In the genomic region with DNA sequence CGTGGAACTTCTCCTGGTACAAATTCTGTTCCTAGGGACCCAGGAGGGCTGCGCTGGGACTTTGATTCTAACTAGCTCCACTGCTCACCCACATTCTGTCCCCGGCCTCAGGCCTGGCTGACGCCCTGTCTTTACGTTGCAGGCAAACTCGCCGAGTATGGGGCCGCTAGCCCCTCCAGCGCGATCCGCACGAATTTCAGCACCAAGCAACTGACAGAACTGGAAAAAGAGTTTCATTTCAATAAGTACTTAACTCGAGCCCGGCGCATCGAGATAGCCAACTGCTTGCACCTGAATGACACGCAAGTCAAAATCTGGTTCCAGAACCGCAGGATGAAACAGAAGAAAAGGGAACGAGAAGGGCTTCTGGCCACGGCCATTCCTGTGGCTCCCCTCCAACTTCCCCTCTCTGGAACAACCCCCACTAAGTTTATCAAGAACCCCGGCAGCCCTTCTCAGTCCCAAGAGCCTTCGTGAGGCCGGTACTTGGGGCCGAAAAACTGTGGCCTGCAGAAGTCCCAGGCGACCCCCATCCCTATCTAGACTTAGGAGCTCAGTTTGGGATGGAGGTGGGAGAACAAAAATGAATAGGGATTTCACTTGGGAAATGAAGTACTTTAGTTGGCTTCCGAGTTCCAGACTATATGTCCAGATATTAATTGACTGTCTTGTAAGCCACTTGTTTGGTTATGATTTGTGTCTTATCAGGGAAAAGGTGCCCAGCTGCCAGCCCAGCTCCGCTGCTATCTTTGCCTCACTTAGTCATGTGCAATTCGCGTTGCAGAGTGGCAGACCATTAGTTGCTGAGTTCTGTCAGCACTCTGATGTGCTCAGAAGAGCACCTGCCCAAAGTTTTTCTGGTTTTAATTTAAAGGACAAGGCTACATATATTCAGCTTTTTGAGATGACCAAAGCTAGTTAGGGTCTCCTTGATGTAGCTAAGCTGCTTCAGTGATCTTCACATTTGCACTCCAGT, we compare ENCODE assay signal across 1 cellular context.
TF ChIP-seq lines count a peak whose summit lies in the region.

No MANE protein-coding gene starts in this region.

TF ChIP-seq in GM23338, 12 proteins besides CTCF, POLR2A, EP300 and RAD21 (continued from another document):
- TF ChIP-seq NANOG (IDR thresholded peaks at IDR 0.05; ENCODE audit: borderline replicate concordance) (no peak), CREB1 (CRISPR knock-in tag; IDR thresholded peaks at IDR 0.05; ENCODE audit: low read depth) (no peak), STAT1 (IDR thresholded peaks at IDR 0.05; ENCODE audit: unreplicated experiment) (no peak), JUNB (IDR thresholded peaks at IDR 0.05; ENCODE audit: unreplicated experiment) (no peak)
- TF ChIP-seq, protein P1, sequence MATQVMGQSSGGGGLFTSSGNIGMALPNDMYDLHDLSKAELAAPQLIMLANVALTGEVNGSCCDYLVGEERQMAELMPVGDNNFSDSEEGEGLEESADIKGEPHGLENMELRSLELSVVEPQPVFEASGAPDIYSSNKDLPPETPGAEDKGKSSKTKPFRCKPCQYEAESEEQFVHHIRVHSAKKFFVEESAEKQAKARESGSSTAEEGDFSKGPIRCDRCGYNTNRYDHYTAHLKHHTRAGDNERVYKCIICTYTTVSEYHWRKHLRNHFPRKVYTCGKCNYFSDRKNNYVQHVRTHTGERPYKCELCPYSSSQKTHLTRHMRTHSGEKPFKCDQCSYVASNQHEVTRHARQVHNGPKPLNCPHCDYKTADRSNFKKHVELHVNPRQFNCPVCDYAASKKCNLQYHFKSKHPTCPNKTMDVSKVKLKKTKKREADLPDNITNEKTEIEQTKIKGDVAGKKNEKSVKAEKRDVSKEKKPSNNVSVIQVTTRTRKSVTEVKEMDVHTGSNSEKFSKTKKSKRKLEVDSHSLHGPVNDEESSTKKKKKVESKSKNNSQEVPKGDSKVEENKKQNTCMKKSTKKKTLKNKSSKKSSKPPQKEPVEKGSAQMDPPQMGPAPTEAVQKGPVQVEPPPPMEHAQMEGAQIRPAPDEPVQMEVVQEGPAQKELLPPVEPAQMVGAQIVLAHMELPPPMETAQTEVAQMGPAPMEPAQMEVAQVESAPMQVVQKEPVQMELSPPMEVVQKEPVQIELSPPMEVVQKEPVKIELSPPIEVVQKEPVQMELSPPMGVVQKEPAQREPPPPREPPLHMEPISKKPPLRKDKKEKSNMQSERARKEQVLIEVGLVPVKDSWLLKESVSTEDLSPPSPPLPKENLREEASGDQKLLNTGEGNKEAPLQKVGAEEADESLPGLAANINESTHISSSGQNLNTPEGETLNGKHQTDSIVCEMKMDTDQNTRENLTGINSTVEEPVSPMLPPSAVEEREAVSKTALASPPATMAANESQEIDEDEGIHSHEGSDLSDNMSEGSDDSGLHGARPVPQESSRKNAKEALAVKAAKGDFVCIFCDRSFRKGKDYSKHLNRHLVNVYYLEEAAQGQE (IDR thresholded peaks at IDR 0.05; ENCODE audit: unreplicated experiment): no peak
